Comparison of ENCODE assay signal across 8 cellular contexts in the genomic region with DNA sequence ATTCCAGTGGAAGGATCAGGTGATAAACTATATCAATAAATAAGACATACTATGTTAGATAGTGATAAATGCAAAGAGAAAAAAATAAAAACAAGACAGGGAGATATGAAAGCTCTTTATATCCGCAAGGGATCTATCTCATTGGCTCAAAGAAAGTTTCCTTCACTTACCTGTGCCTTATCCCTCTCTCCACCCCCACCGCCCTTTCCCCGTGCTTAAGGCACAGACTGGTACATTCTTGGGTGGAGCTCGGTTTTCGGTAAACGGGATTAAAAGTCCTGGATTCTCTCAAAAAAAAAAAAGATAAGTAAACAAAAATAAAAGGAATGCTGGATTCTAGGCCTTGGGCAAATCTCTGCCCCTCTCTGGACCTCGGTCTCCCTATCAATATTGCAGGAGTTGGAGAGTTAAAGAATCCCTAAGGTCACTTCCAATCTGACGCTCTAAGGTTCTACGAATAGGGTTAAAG. TPM values are rescaled to one million over a fixed set of nuclear protein-coding genes. Genes with fewer than 3 reads are reported as not detected.
A peak's percentile ranks its signal among the peaks of the same experiment; 100 is the strongest.
DNase-seq lines count a peak whose midpoint lies in the region; ATAC-seq and TF ChIP-seq lines count a peak whose summit lies in the region.

No MANE protein-coding gene starts in this region.

- H3K27me3 Mint-ChIP-seq in brain = no peaks in the 10 kb centered on the region

- H3K4me3 ChIP-seq in right atrium auricular region = peak overlapping the region; percentile 10 to 95
- H3K4me3 ChIP-seq in mononuclear cell (ENCODE audit: low read length) = peak overlapping the region; percentile 73

- ATAC-seq in Right ventricle myocardium superior (ENCODE audit: poor library complexity) = no peak
- no peak for ATAC-seq in GM21786 (IDR thresholded peaks at IDR 0.05; ENCODE audit: unreplicated experiment)

- intact Hi-C loops in Right ventricle myocardium superior (cut with DNase I) = no loop called here

- DNase-seq in right atrium auricular region (ENCODE audit: low spot score) (no peak), Right ventricle myocardium superior (no peak), NCI-H774 (lab: John Stamatoyannopoulos, UW) (no peak), A172 (ENCODE audit: low spot score) (no peak), inferior parietal cortex (ENCODE audit: extremely low spot score) (no peak)

- H3K9me3 Mint-ChIP-seq in brain = peaks cover 0 to 3% (median 0%) of the 10 kb centered on the region in 5 experiments

- H3K27ac ChIP-seq in right atrium auricular region = peak overlapping the region; percentile 92 to 99

- H3K27ac Mint-ChIP-seq in brain = peak overlapping the region; percentile 93 to 100 (median 97)

- TF ChIP-seq CTCF in right atrium auricular region (IDR thresholded peaks at IDR 0.05) (no peak), brain (conservative IDR thresholded peaks at IDR 0.05) (peak in 1 of 2 experiments; percentile 45)

- H3K4me1 ChIP-seq in right atrium auricular region (peaks cover 0 to 31% of the 10 kb centered on the region in 2 donors), mononuclear cell (ENCODE audit: insufficient read depth, low read length) (peaks cover 44% of the 10 kb centered on the region)

- H3K4me3 Mint-ChIP-seq in brain = peak overlapping the region; percentile 83 to 93 (median 88)

- no peaks in the 10 kb centered on the region for H3K9me3 ChIP-seq in right atrium auricular region
- no peaks in the 10 kb centered on the region for H3K9me3 ChIP-seq in mononuclear cell (ENCODE audit: low read depth, low read length)

- H3K27me3 ChIP-seq in right atrium auricular region (no peaks in the 10 kb centered on the region), mononuclear cell (ENCODE audit: insufficient read depth, low read length) (no peaks in the 10 kb centered on the region)

- peaks cover 19% of the 10 kb centered on the region for H3K36me3 Mint-ChIP-seq in brain

- H3K36me3 ChIP-seq in right atrium auricular region = peaks cover 6% of the 10 kb centered on the region

- H3K4me1 Mint-ChIP-seq in brain = peaks cover 65% of the 10 kb centered on the region

RNA-seq across cellular contexts. Expression of gene DNAJC16, which starts 0.6 kb away (rescaled TPM):
- total RNA-seq in right atrium auricular region = 10 to 100 TPM; 11.2 to 14.5 TPM
- total RNA-seq in Right ventricle myocardium superior = 16.6 TPM
- 6.0 TPM for polyA plus RNA-seq in brain (ENCODE audit: insufficient read depth, low read depth, low replicate concordance)
- total RNA-seq in mononuclear cell = 8.9 TPM
- total RNA-seq in A172 (2014; rRNA removed; shearing (Covaris generic)) = 8.7 and 14.5 TPM in 2 replicates

RNA-seq across cellular contexts. Expression of gene CASP9, which starts 2.0 kb away (rescaled TPM):
- total RNA-seq in right atrium auricular region (10 to 100 TPM in 1 of 2 donors, 1 to 10 TPM in 1; 6.8 to 11.9 TPM), Right ventricle myocardium superior (13.6 TPM), mononuclear cell (12.0 TPM)
- polyA plus RNA-seq in brain (ENCODE audit: insufficient read depth, low read depth, low replicate concordance) = 17.1 TPM
- total RNA-seq in A172 (2014; rRNA removed; shearing (Covaris generic)) = 8.0 and 8.6 TPM in 2 replicates

RNA-seq across cellular contexts. Expression of gene CELA2B, which starts 50.2 kb away (rescaled TPM):
- total RNA-seq in right atrium auricular region (not detected), Right ventricle myocardium superior (not detected), mononuclear cell (not detected)
- polyA plus RNA-seq in brain (ENCODE audit: insufficient read depth, low read depth, low replicate concordance) = not detected
- not detected in 2 replicates for total RNA-seq in A172 (2014; rRNA removed; shearing (Covaris generic))

RNA-seq across cellular contexts. Expression of gene AGMAT, which starts 58.8 kb away (rescaled TPM):
- total RNA-seq in right atrium auricular region (not detected), Right ventricle myocardium superior (0.11 TPM), mononuclear cell (2.8 TPM)
- 0.61 TPM for polyA plus RNA-seq in brain (ENCODE audit: insufficient read depth, low read depth, low replicate concordance)
- not detected in 2 replicates for total RNA-seq in A172 (2014; rRNA removed; shearing (Covaris generic))
